11 cellular contexts compared by ENCODE assay signal in the genomic region with DNA sequence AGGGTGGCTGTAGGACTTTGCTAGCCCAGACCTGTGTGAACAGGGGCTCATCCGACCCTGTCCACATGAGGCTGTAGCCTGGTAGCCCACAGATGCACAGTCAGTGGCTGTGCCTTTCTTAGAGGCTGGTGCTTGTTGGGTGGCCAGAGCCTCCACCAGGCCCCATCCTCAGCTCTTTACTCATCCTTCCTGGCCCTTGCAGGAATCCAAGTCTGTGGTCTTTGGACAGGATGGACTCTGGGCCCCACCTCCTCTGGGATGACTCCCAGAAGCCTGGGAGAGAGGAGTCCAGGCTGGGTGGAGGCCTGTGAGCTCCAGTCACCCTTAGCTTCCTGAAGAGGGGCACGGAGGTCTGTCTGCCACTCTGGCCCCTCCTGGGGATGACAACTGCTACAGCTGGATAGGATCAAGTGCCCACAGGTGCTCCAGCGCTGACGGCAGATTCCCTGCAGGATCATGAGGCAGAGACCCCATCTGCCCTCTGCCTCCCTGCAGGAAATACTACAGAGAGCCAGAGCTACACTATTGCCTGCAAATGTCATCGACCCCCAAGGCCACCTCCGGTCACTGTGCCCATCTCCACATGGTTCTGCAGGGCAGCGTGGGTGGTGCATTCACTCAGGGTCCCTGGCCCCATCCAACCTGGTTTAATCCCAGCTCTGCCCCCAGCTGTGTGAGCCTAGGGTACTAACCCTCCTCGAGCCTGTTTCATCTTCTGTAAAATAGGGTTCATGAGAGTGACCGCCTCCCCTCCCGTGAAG.
DNase-seq lines count a peak whose midpoint lies in the region; ATAC-seq and TF ChIP-seq lines count a peak whose summit lies in the region.
"Had no signal": no experiment of that assay in that cellular context is flagged by ENCODE, and none has a peak within 500 bp of the region (broad histone marks: within the 10 kb centered on the region; RNA-seq: fewer than 3 reads in every experiment).

No MANE protein-coding gene starts in this region.

- TF ChIP-seq CTCF in GM23338 (conservative IDR thresholded peaks at IDR 0.05; ENCODE audit: low read depth in 2 of 2) (no peak), astrocyte of the spinal cord (IDR thresholded peaks at IDR 0.05; ENCODE audit: low read depth, low read length) (no peak), lower lobe of right lung (IDR thresholded peaks at IDR 0.05) (no peak)

- H3K27me3 ChIP-seq in GM23338 (ENCODE audit: insufficient read depth) = no peaks in the 10 kb centered on the region
- H3K27me3 ChIP-seq in lower lobe of right lung (ENCODE audit: low read depth) = no peaks in the 10 kb centered on the region
- H3K27me3 ChIP-seq: body of pancreas had no signal

- H4K20me1 ChIP-seq in GM23338 (replicated peaks; ENCODE audit: insufficient read depth) = no peaks in the 10 kb centered on the region

- no peaks in the 10 kb centered on the region for H3F3A ChIP-seq in GM23338 (replicated peaks; ENCODE audit: low read depth)

- ATAC-seq in GM23338 (no peak), lower lobe of right lung (no peak), HG03521 (IDR thresholded peaks at IDR 0.05; ENCODE audit: unreplicated experiment) (no peak), HG02610 (IDR thresholded peaks at IDR 0.05; ENCODE audit: unreplicated experiment) (no peak)

- H3K4me1 ChIP-seq in GM23338 (ENCODE audit: insufficient read depth) (no peaks in the 10 kb centered on the region), lower lobe of right lung (no peaks in the 10 kb centered on the region)
- H3K4me1 ChIP-seq: body of pancreas had no signal

- no peaks in the 10 kb centered on the region for H3K9me2 ChIP-seq in GM23338 (ENCODE audit: insufficient read depth)

- DNase-seq in A172 (ENCODE audit: low spot score) (peak; percentile 59), GM23338 (ENCODE audit: low spot score) (no peak), astrocyte of the spinal cord (ENCODE audit: low read depth, low spot score) (peak; percentile 28), lower lobe of right lung (peak; percentile 42), DMS79 (lab: John Stamatoyannopoulos, UW) (no peak)
- DNase-seq in activated naive CD4-positive, alpha-beta T cell treated with anti-CD3 and anti-CD28 coated beads for 36 hours = no peak
- DNase-seq: CD4-positive, CD25-positive, alpha-beta regulatory T cell; NCI-H1048 had no signal

- peaks cover 4% of the 10 kb centered on the region for H3K27me3 Mint-ChIP-seq in GM23338 (ENCODE audit: insufficient read depth, low read depth, poor library complexity)
- H3K27me3 Mint-ChIP-seq in activated naive CD4-positive, alpha-beta T cell treated with anti-CD3 and anti-CD28 coated beads for 36 hours (ENCODE audit: low read depth) = no peaks in the 10 kb centered on the region
- H3K27me3 Mint-ChIP-seq: CD4-positive, CD25-positive, alpha-beta regulatory T cell had no signal

- H3K79me2 ChIP-seq in GM23338 (replicated peaks; ENCODE audit: insufficient read depth) = no peaks in the 10 kb centered on the region

- no peak overlapping the region for H3K27ac ChIP-seq in GM23338 (ENCODE audit: low read depth)
- H3K27ac ChIP-seq in lower lobe of right lung = no peak overlapping the region
- H3K27ac ChIP-seq: body of pancreas had no signal

- no peaks in the 10 kb centered on the region; the same call in 1 of the 3 replicates for H3K9me3 Mint-ChIP-seq in GM23338
- H3K9me3 Mint-ChIP-seq in activated naive CD4-positive, alpha-beta T cell treated with anti-CD3 and anti-CD28 coated beads for 36 hours = no peaks in the 10 kb centered on the region
- H3K9me3 Mint-ChIP-seq: CD4-positive, CD25-positive, alpha-beta regulatory T cell had no signal

- intact Hi-C loops in lower lobe of right lung (cut with DNase I) = no loop called here
- intact Hi-C loops in activated naive CD4-positive, alpha-beta T cell treated with anti-CD3 and anti-CD28 coated beads for 36 hours (cut with micrococcal nuclease) = no loop called here

- no peaks in the 10 kb centered on the region for H3K9me3 ChIP-seq in lower lobe of right lung
- H3K9me3 ChIP-seq: body of pancreas had no signal

- no peaks in the 10 kb centered on the region for H3K4me1 Mint-ChIP-seq in GM23338
- H3K4me1 Mint-ChIP-seq in activated naive CD4-positive, alpha-beta T cell treated with anti-CD3 and anti-CD28 coated beads for 36 hours (ENCODE audit: low read depth) = no peaks in the 10 kb centered on the region

- no peak overlapping the region for H3K4me3 ChIP-seq in GM23338
- no peak overlapping the region for H3K4me3 ChIP-seq in astrocyte of the spinal cord (ENCODE audit: low read depth, low read length)
- H3K4me3 ChIP-seq in lower lobe of right lung = no peak overlapping the region
- H3K4me3 ChIP-seq: body of pancreas had no signal

- H3K27ac Mint-ChIP-seq in GM23338 = peak overlapping the region; percentile 73; the same call in 1 of the 2 replicates
- H3K27ac Mint-ChIP-seq in activated naive CD4-positive, alpha-beta T cell treated with anti-CD3 and anti-CD28 coated beads for 36 hours = no peak overlapping the region
- H3K27ac Mint-ChIP-seq: CD4-positive, CD25-positive, alpha-beta regulatory T cell had no signal

- H3K36me3 Mint-ChIP-seq in GM23338 (ENCODE audit: low read depth) = no peaks in the 10 kb centered on the region
- H3K36me3 Mint-ChIP-seq in activated naive CD4-positive, alpha-beta T cell treated with anti-CD3 and anti-CD28 coated beads for 36 hours (ENCODE audit: low read depth) = no peaks in the 10 kb centered on the region
- H3K36me3 Mint-ChIP-seq: CD4-positive, CD25-positive, alpha-beta regulatory T cell had no signal

- no peak overlapping the region for H3K4me3 Mint-ChIP-seq in GM23338
- H3K4me3 Mint-ChIP-seq in activated naive CD4-positive, alpha-beta T cell treated with anti-CD3 and anti-CD28 coated beads for 36 hours = no peak overlapping the region
- H3K4me3 Mint-ChIP-seq: CD4-positive, CD25-positive, alpha-beta regulatory T cell had no signal

- H3K36me3 ChIP-seq in GM23338 (ENCODE audit: insufficient read depth) = no peaks in the 10 kb centered on the region
- H3K36me3 ChIP-seq in lower lobe of right lung = no peaks in the 10 kb centered on the region

- CTCF ChIA-PET in activated naive CD4-positive, alpha-beta T cell treated with anti-CD3 and anti-CD28 coated beads for 36 hours (lab: Charles Lee) = interaction anchor here (0.6 to 4.2 kb wide), 18 partner anchors 7 to 334 kb away, joined by 3 to 72 read pairs (median 4); no protein-coding TSS in a partner anchor

- no peak overlapping the region for H3K4me2 ChIP-seq in GM23338

- H2AFZ ChIP-seq in GM23338 = no peak overlapping the region

- in situ Hi-C loops in astrocyte of the spinal cord (cut with HindIII; ENCODE audit: low sequenced_read_pairs) = no loop called here

TF ChIP-seq in GM23338, 12 proteins besides CTCF, POLR2A, EP300 and RAD21:
- TF ChIP-seq, protein P1, sequence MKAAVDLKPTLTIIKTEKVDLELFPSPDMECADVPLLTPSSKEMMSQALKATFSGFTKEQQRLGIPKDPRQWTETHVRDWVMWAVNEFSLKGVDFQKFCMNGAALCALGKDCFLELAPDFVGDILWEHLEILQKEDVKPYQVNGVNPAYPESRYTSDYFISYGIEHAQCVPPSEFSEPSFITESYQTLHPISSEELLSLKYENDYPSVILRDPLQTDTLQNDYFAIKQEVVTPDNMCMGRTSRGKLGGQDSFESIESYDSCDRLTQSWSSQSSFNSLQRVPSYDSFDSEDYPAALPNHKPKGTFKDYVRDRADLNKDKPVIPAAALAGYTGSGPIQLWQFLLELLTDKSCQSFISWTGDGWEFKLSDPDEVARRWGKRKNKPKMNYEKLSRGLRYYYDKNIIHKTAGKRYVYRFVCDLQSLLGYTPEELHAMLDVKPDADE (IDR thresholded peaks at IDR 0.05) = no peak
- TF ChIP-seq ZNF114 (CRISPR knock-in tag; IDR thresholded peaks at IDR 0.05) = no peak
- no peak for TF ChIP-seq POLR2AphosphoS5 (IDR thresholded peaks at IDR 0.05; ENCODE audit: low read depth)
TF ChIP-seq in GM23338: peak in this region for 0.

Comparison
In these comparisons a context has a peak if more than half of its experiments do, and no peak if none do; other contexts are left out.
1. DNase-seq: peak in A172 (single experiment), astrocyte of the spinal cord (single experiment) and lower lobe of right lung (single experiment); none in GM23338 (single experiment), DMS79 (single experiment) and activated naive CD4-positive, alpha-beta T cell treated with anti-CD3 and anti-CD28 coated beads for 36 hours (single experiment).